1 cellular context compared by ENCODE assay signal in genomic region chr21:43343095-43343991, GRCh38.
A peak's percentile ranks its signal among the peaks of the same experiment; 100 is the strongest.
TF ChIP-seq lines count a peak whose summit lies in the region.

No MANE protein-coding gene starts in this region.

TF ChIP-seq in HepG2, 621 proteins besides CTCF, POLR2A, EP300 and RAD21 (continued from another document and continues in another):
- TF ChIP-seq ZNF503 (CRISPR knock-in tag; IDR thresholded peaks at IDR 0.05) (peak; percentile 79; the same call in 1 of the 2 replicates), ATF7 (IDR thresholded peaks at IDR 0.05) (no peak), ATF7 (CRISPR knock-in tag; IDR thresholded peaks at IDR 0.05) (no peak), NR3C1 (CRISPR knock-in tag; IDR thresholded peaks at IDR 0.05) (no peak), SAP130 (CRISPR knock-in tag; IDR thresholded peaks at IDR 0.05; ENCODE audit: low read depth) (peak; percentile 78), ZNF484 (CRISPR knock-in tag; IDR thresholded peaks at IDR 0.05; ENCODE audit: borderline replicate concordance, low read depth) (no peak), NR2F6 (IDR thresholded peaks at IDR 0.05) (no peak; the same call in none of the 2 replicates), NR2F6 (CRISPR knock-in tag; IDR thresholded peaks at IDR 0.05) (peak; percentile 88), MLXIP (CRISPR knock-in tag; IDR thresholded peaks at IDR 0.05; ENCODE audit: borderline replicate concordance) (no peak), ZEB1 (IDR thresholded peaks at IDR 0.05; ENCODE audit: insufficient replicate concordance, low read depth) (peak; percentile 95), ZNF672 (CRISPR knock-in tag; IDR thresholded peaks at IDR 0.05) (no peak), MEIS2 (CRISPR knock-in tag; IDR thresholded peaks at IDR 0.05) (peak; percentile 78; the same call in 1 of the 2 replicates), SP2 (CRISPR knock-in tag; IDR thresholded peaks at IDR 0.05) (no peak), HNRNPH1 (optimal IDR thresholded peaks at IDR 0.05; ENCODE audit: low read depth, low read length) (no peak), ZNF501 (CRISPR knock-in tag; IDR thresholded peaks at IDR 0.05) (peak; percentile 76), ZNF772 (CRISPR knock-in tag; IDR thresholded peaks at IDR 0.05) (no peak; the same call in 1 of the 2 replicates), MTF2 (CRISPR knock-in tag; IDR thresholded peaks at IDR 0.05; ENCODE audit: borderline replicate concordance) (no peak), HMG20B (CRISPR knock-in tag; conservative IDR thresholded peaks at IDR 0.05) (peak; percentile 73; the same call in 1 of the 2 replicates), ZNF275 (CRISPR knock-in tag; IDR thresholded peaks at IDR 0.05; ENCODE audit: borderline replicate concordance) (peak; percentile 53; the same call in 1 of the 2 replicates), SMARCC2 (IDR thresholded peaks at IDR 0.05) (no peak), ZNF567 (CRISPR knock-in tag; IDR thresholded peaks at IDR 0.05; ENCODE audit: borderline replicate concordance) (no peak), ZBTB34 (CRISPR knock-in tag; IDR thresholded peaks at IDR 0.05) (peak; percentile 77), ZNF207 (IDR thresholded peaks at IDR 0.05; ENCODE audit: borderline replicate concordance) (no peak), FOXK2 (IDR thresholded peaks at IDR 0.05) (peak; percentile 65; the same call in 1 of the 2 replicates), GPBP1L1 (CRISPR knock-in tag; IDR thresholded peaks at IDR 0.05) (no peak), SSRP1 (CRISPR knock-in tag; IDR thresholded peaks at IDR 0.05) (no peak), MXI1 (IDR thresholded peaks at IDR 0.05; ENCODE audit: borderline replicate concordance, low read depth, low read length) (no peak), ZNF687 (CRISPR knock-in tag; IDR thresholded peaks at IDR 0.05) (peak; percentile 92), ZNF317 (CRISPR knock-in tag; IDR thresholded peaks at IDR 0.05) (no peak), ZBED4 (CRISPR knock-in tag; IDR thresholded peaks at IDR 0.05; ENCODE audit: borderline replicate concordance) (peak; percentile 57; the same call in 1 of the 2 replicates), ZNF720 (CRISPR knock-in tag; IDR thresholded peaks at IDR 0.05) (no peak), ZNF891 (CRISPR knock-in tag; IDR thresholded peaks at IDR 0.05) (0 out of 2 replicates have a peak, but pooled peaks have one; percentile 57), DRAP1 (CRISPR knock-in tag; IDR thresholded peaks at IDR 0.05) (peak; percentile 80), ZBTB44 (CRISPR knock-in tag; IDR thresholded peaks at IDR 0.05) (no peak), AGO1 (IDR thresholded peaks at IDR 0.05; ENCODE audit: low read depth, low read length, poor library complexity, severe bottlenecking) (peak; percentile 23), XBP1 (CRISPR knock-in tag; IDR thresholded peaks at IDR 0.05) (no peak), XRCC5 (optimal IDR thresholded peaks at IDR 0.05; ENCODE audit: low read length) (peak; percentile 72), MNT (IDR thresholded peaks at IDR 0.05) (no peak)
